7 cellular contexts compared by ENCODE assay signal in genomic region chr2:87237549-87238336, GRCh38.
DNase-seq lines count a peak whose midpoint lies in the region; ATAC-seq, FAIRE-seq and TF ChIP-seq lines count a peak whose summit lies in the region.
"Not testable (repeated sequence)": the region's sequence is repeated elsewhere in the genome, so short reads cannot be mapped to it uniquely, and the experiment has no call there.

No MANE protein-coding gene starts in this region.

- DNase-seq in HTR-8/SVneo (ENCODE audit: insufficient read length, low spot score); gastrocnemius medialis: not testable (repeated sequence)
- DNase-seq in RPMI7951 (ENCODE audit: low read depth), result peak; percentile 75
- DNase-seq in activated CD4-positive, alpha-beta memory T cell treated with anti-CD3 and anti-CD28 coated beads, Interleukin-2, amount 10 ng/mL, durations not matched to agents 7 days and 5 days, result peak; percentile 34
- peak; percentile 64 for DNase-seq in activated naive CD4-positive, alpha-beta T cell treated with Interleukin-2 at 50 U/mL for 16 hours
- peak; percentile 54 for DNase-seq in epithelial cell of esophagus (ENCODE audit: low read depth)
- peak; percentile 19 for DNase-seq in stimulated activated CD4-positive, alpha-beta T cell treated with anti-CD3 and anti-CD28 coated beads, Interleukin-4, amount 100 ng/mL, for 1 hour

- not testable (repeated sequence) for H3K36me3 ChIP-seq in gastrocnemius medialis

- H3K27me3 Mint-ChIP-seq in activated CD4-positive, alpha-beta memory T cell treated with anti-CD3 and anti-CD28 coated beads, Interleukin-2, amount 10 ng/mL, durations not matched to agents 7 days and 5 days, result not testable (repeated sequence)

- H3K27ac Mint-ChIP-seq in activated CD4-positive, alpha-beta memory T cell treated with anti-CD3 and anti-CD28 coated beads, Interleukin-2, amount 10 ng/mL, durations not matched to agents 7 days and 5 days, result not testable (repeated sequence)

- not testable (repeated sequence) for H3K36me3 Mint-ChIP-seq in activated CD4-positive, alpha-beta memory T cell treated with anti-CD3 and anti-CD28 coated beads, Interleukin-2, amount 10 ng/mL, durations not matched to agents 7 days and 5 days (ENCODE audit: low read depth)

- not testable (repeated sequence) for H3K27ac ChIP-seq in gastrocnemius medialis

- TF ChIP-seq CTCF in epithelial cell of esophagus (IDR thresholded peaks at IDR 0.05; ENCODE audit: insufficient read depth, low read depth, low read length, missing control alignments); gastrocnemius medialis (IDR thresholded peaks at IDR 0.05 in 4 of 5, conservative IDR thresholded peaks at IDR 0.05 in 1 of 5): not testable (repeated sequence)

- H3K9me3 ChIP-seq in gastrocnemius medialis, result not testable (repeated sequence)

- not testable (repeated sequence) for H3K4me3 ChIP-seq in epithelial cell of esophagus (ENCODE audit: low read length); gastrocnemius medialis

- not testable (repeated sequence) for H3K4me3 Mint-ChIP-seq in activated CD4-positive, alpha-beta memory T cell treated with anti-CD3 and anti-CD28 coated beads, Interleukin-2, amount 10 ng/mL, durations not matched to agents 7 days and 5 days

- intact Hi-C loops in gastrocnemius medialis (cut with DNase I; ENCODE audit: low total_unique reads), result not testable (repeated sequence)

- not testable (repeated sequence) for H3K4me1 ChIP-seq in gastrocnemius medialis

- H3K4me1 Mint-ChIP-seq in activated CD4-positive, alpha-beta memory T cell treated with anti-CD3 and anti-CD28 coated beads, Interleukin-2, amount 10 ng/mL, durations not matched to agents 7 days and 5 days, result not testable (repeated sequence)

- POLR2A ChIA-PET in activated CD4-positive, alpha-beta memory T cell treated with anti-CD3 and anti-CD28 coated beads, Interleukin-2, amount 10 ng/mL, durations not matched to agents 7 days and 5 days (lab: Charles Lee), result not testable (repeated sequence)

- TF ChIP-seq POLR2A in gastrocnemius medialis (IDR thresholded peaks at IDR 0.05), result not testable (repeated sequence)

- not testable (repeated sequence) for H3K27me3 ChIP-seq in gastrocnemius medialis

- CTCF ChIA-PET in activated CD4-positive, alpha-beta memory T cell treated with anti-CD3 and anti-CD28 coated beads, Interleukin-2, amount 10 ng/mL, durations not matched to agents 7 days and 5 days (lab: Charles Lee), result not testable (repeated sequence)

- in situ Hi-C loops in gastrocnemius medialis (cut with MboI; ENCODE audit: low sequenced_read_pairs in 4 of 4), result not testable (repeated sequence)

- FAIRE-seq in HTR-8/SVneo (lab: Jason Lieb, UNC), result peak; percentile 93

- H3K9me3 Mint-ChIP-seq in activated CD4-positive, alpha-beta memory T cell treated with anti-CD3 and anti-CD28 coated beads, Interleukin-2, amount 10 ng/mL, durations not matched to agents 7 days and 5 days, result not testable (repeated sequence)

- ATAC-seq in gastrocnemius medialis, result peak; percentile 33 to 45
